8 cellular contexts compared by ENCODE assay signal in genomic region chr15:82850242-82850591, GRCh38. TPM values are rescaled to one million over a fixed set of nuclear protein-coding genes. Genes with fewer than 3 reads are reported as not detected.
DNase-seq lines count a peak whose midpoint lies in the region; ATAC-seq and TF ChIP-seq lines count a peak whose summit lies in the region.
"Had no signal": no experiment of that assay in that cellular context is flagged by ENCODE, and none has a peak within 500 bp of the region (broad histone marks: within the 10 kb centered on the region; RNA-seq: fewer than 3 reads in every experiment).

No MANE protein-coding gene starts in this region.

- TF ChIP-seq EP300 in SK-N-SH (IDR thresholded peaks at IDR 0.05; ENCODE audit: borderline replicate concordance in 1 of 2, low read depth in 1 of 2, low read length in 1 of 2): no peak; a peak in 1 of 4 replicates

- H3K4me3 ChIP-seq in HCT116 (replicated peaks in 1 of 2; ENCODE audit: low read depth in 1 of 2, low read length in 2 of 2) (no peak overlapping the region), SK-N-SH (ENCODE audit: low read depth in 2 of 2, low read length in 1 of 2) (no peak overlapping the region), skeletal muscle satellite cell (ENCODE audit: low read length) (no peak overlapping the region)

- 90% methylated on average over 2 of the region's 3 CpGs for WGBS in SK-N-SH (ENCODE audit: low lambda C conversion rate)

- CTCF ChIA-PET in HCT116 (lab: Charles Lee) (interaction anchor here (1.0 to 1.4 kb wide), 7 partner anchors 10 to 161 kb away, joined by 4 to 10 read pairs (median 7); partner anchors contain the start of gene C15orf40), SK-N-SH (lab: Yijun Ruan, JAX) (interaction anchor here (1.0 to 6.3 kb wide), 16 partner anchors 9 to 397 kb away, joined by 3 to 64 read pairs (median 4); partner anchors contain the start of genes C15orf40 and RAMAC)

- H3K79me2 ChIP-seq in HCT116 (ENCODE audit: insufficient read depth, low read length) (no peaks in the 10 kb centered on the region), SK-N-SH (ENCODE audit: insufficient read depth) (no peaks in the 10 kb centered on the region)

- H3K4me1 ChIP-seq in HCT116 (ENCODE audit: control insufficient read depth in 1 of 2, insufficient read depth in 2 of 2, low read length in 2 of 2): peaks cover 3 to 19% of the 10 kb centered on the region in 2 experiments; a peak in 3 of 4 replicates
- H3K4me1 ChIP-seq in SK-N-SH (ENCODE audit: control insufficient read depth in 1 of 2, insufficient read depth in 2 of 2, low read depth in 1 of 2, low read length in 1 of 2): peaks cover 4 to 22% of the 10 kb centered on the region in 2 experiments; a peak in 3 of 4 replicates
- H3K4me1 ChIP-seq in skeletal muscle satellite cell (ENCODE audit: control insufficient read depth, insufficient read depth, low read length): peaks cover 13% of the 10 kb centered on the region

- H3K27ac ChIP-seq in HCT116 (ENCODE audit: low read depth, low read length) (peak overlapping the region; percentile 7; the same call in 1 of the 2 replicates), SK-N-SH (ENCODE audit: low read depth in 2 of 2, low read length in 1 of 2) (peak overlapping the region in 1 of 2 experiments; percentile 90; a peak in 2 of 4 replicates)
- H3K27ac ChIP-seq: SK-N-MC had no signal

- DNase-seq in HCT116 (ENCODE audit: low read depth, low spot score): no peak
- DNase-seq in SK-N-SH: peak; percentile 89
- peak; percentile 40 for DNase-seq in hepatic stellate cell (ENCODE audit: low spot score)
- DNase-seq in NCI-H1417 treated with DMSO at 0.1 percent for 48 hours (lab: John Stamatoyannopoulos, UW): no peak
- DNase-seq in T-helper 2 cell: no peak

- H3K9me2 ChIP-seq in HCT116 (ENCODE audit: insufficient read depth) (no peaks in the 10 kb centered on the region), SK-N-SH (no peaks in the 10 kb centered on the region)

- H3K9ac ChIP-seq in HCT116 (ENCODE audit: low read length) (no peak overlapping the region; the same call in 1 of the 2 replicates), SK-N-SH (no peak overlapping the region), skeletal muscle satellite cell (ENCODE audit: low read depth, low read length) (peak overlapping the region; percentile 51)

- no peak for TF ChIP-seq POLR2A in HCT116 (IDR thresholded peaks at IDR 0.05; ENCODE audit: borderline replicate concordance, extremely low read depth, insufficient read depth, insufficient read length)

- TF ChIP-seq CTCF in HCT116 (IDR thresholded peaks at IDR 0.05 in 2 of 3, conservative IDR thresholded peaks at IDR 0.05 in 1 of 3; ENCODE audit: borderline replicate concordance in 1 of 3, insufficient read depth in 1 of 3, low read depth in 2 of 3, low read length in 2 of 3): no peak
- no peak for TF ChIP-seq CTCF in SK-N-SH (IDR thresholded peaks at IDR 0.05)

- no peaks in the 10 kb centered on the region for H3K36me3 ChIP-seq in HCT116 (ENCODE audit: control insufficient read depth in 1 of 2, insufficient read depth in 2 of 2, low read length in 2 of 2)
- H3K36me3 ChIP-seq in SK-N-SH (replicated peaks in 1 of 2; ENCODE audit: control insufficient read depth in 1 of 2, insufficient read depth in 2 of 2, low read length in 1 of 2): no peaks in the 10 kb centered on the region
- H3K36me3 ChIP-seq in skeletal muscle satellite cell (ENCODE audit: insufficient read depth, low read length): no peaks in the 10 kb centered on the region

- H3K27me3 ChIP-seq in HCT116 (ENCODE audit: insufficient read depth, low read length): no peaks in the 10 kb centered on the region
- no peaks in the 10 kb centered on the region for H3K27me3 ChIP-seq in SK-N-SH (ENCODE audit: insufficient read depth)
- H3K27me3 ChIP-seq in skeletal muscle satellite cell (ENCODE audit: control insufficient read depth, insufficient read depth, low read length): no peaks in the 10 kb centered on the region

- no peaks in the 10 kb centered on the region for H4K20me1 ChIP-seq in HCT116 (ENCODE audit: insufficient read depth)
- H4K20me1 ChIP-seq in SK-N-SH (ENCODE audit: insufficient read depth): no peaks in the 10 kb centered on the region

- RAD21 ChIA-PET in HCT116 (lab: Charles Lee; ENCODE audit: low non-redundant PET in 1 of 2, low total read pairs in 2 of 2, uncharacterized antibody in 2 of 2, unreplicated experiment in 2 of 2): no interaction called here

- H3K4me2 ChIP-seq in HCT116 (ENCODE audit: low read length) (peak overlapping the region; percentile 60), SK-N-SH (no peak overlapping the region), skeletal muscle satellite cell (ENCODE audit: low read length) (peak overlapping the region; percentile 50)

- H3F3A ChIP-seq in SK-N-SH (replicated peaks; ENCODE audit: insufficient read depth): peaks cover 8% of the 10 kb centered on the region

- BruUV-seq in HCT116 (replicated peaks; lab: Mats Ljungman, UMichigan): no TSS peak

- ATAC-seq in HCT116 (peak; percentile 25), GM19351 (IDR thresholded peaks at IDR 0.05; ENCODE audit: unreplicated experiment) (no peak)

- H3K9me3 ChIP-seq in HCT116 (ENCODE audit: control insufficient read depth in 1 of 2, insufficient read depth in 1 of 2, low read depth in 1 of 2, low read length in 2 of 2) (no peaks in the 10 kb centered on the region), SK-N-SH (no peaks in the 10 kb centered on the region), skeletal muscle satellite cell (replicated peaks; ENCODE audit: low read length) (no peaks in the 10 kb centered on the region)

- POLR2A ChIA-PET in HCT116 (lab: Charles Lee) (interaction anchor here (1.9 kb wide), 1 partner anchor 310 kb away, joined by 5 read pairs; the partner anchor contains the start of gene RPS17), SK-N-SH (lab: Yijun Ruan, JAX) (interaction anchor here (0.6 kb wide), 1 partner anchor 73 kb away, joined by 5 read pairs; no protein-coding TSS in a partner anchor)

- no peak for TF ChIP-seq RAD21 in HCT116 (IDR thresholded peaks at IDR 0.05; ENCODE audit: low read depth)
- TF ChIP-seq RAD21 in SK-N-SH (IDR thresholded peaks at IDR 0.05; ENCODE audit: low read length): no peak

- no peak overlapping the region for H2AFZ ChIP-seq in HCT116 (ENCODE audit: low read depth, low read length, poor library complexity, severe bottlenecking)
- H2AFZ ChIP-seq in SK-N-SH (ENCODE audit: low read depth): no peak overlapping the region; the same call in 1 of the 2 replicates

- intact Hi-C loops in HCT116 (cut with micrococcal nuclease): no loop called here

TF ChIP-seq in HCT116, 20 proteins besides CTCF, POLR2A, EP300 and RAD21 (continues in another document):
- TF ChIP-seq SRF (IDR thresholded peaks at IDR 0.05; ENCODE audit: low read depth) (no peak), EZH2 (IDR thresholded peaks at IDR 0.05) (no peak), CBX3 (IDR thresholded peaks at IDR 0.05; ENCODE audit: low read depth) (no peak), POLR2AphosphoS5 (IDR thresholded peaks at IDR 0.05; ENCODE audit: low read depth, low read length) (no peak), YY1 (IDR thresholded peaks at IDR 0.05; ENCODE audit: extremely low read depth, insufficient replicate concordance, low read depth, low read length) (no peak), EZH2phosphoT487 (IDR thresholded peaks at IDR 0.05; ENCODE audit: borderline replicate concordance) (no peak), ZNF274 (IDR thresholded peaks at IDR 0.05; ENCODE audit: low read depth, low read length) (no peak), ZFX (IDR thresholded peaks at IDR 0.05) (no peak), SIN3A (IDR thresholded peaks at IDR 0.05; ENCODE audit: low read depth) (no peak)

TF ChIP-seq in SK-N-SH, 30 proteins besides CTCF, POLR2A, EP300 and RAD21:
- TF ChIP-seq RFX5 (IDR thresholded peaks at IDR 0.05; ENCODE audit: low read length): no peak; the same call in 1 of the 2 replicates
- no peak for TF ChIP-seq MXI1 (IDR thresholded peaks at IDR 0.05; ENCODE audit: low read depth, low read length)
- no peak for TF ChIP-seq PBX3 (IDR thresholded peaks at IDR 0.05)

RNA-seq across cellular contexts. Expression of gene WHAMM, which starts 40.8 kb away (rescaled TPM):
- 7.1 TPM for total RNA-seq in HCT116 (2021; ENCODE audit: unreplicated experiment)
- 2.9 and 3.3 TPM in 2 replicates for polyA plus RNA-seq in HCT116 (2012)
- polyA plus RNA-seq in SK-N-SH (2012; rRNA removed): 1.9 and 2.3 TPM in 2 replicates
- polyA plus RNA-seq in SK-N-SH (2012; cell fraction: cytosol; rRNA removed): 2.3 and 2.4 TPM in 2 replicates
- 2.7 and 4.0 TPM in 2 replicates for polyA plus RNA-seq in SK-N-SH (2012; cell fraction: nucleus; rRNA removed)
- total RNA-seq in skeletal muscle satellite cell (2012; rRNA removed): 3.9 and 4.1 TPM in 2 replicates

RNA-seq across cellular contexts. Expression of gene FSD2, which starts 44.3 kb away (rescaled TPM):
- total RNA-seq in HCT116 (2021; ENCODE audit: unreplicated experiment): not detected
- 0.03 TPM in 1 of 2 replicates, not detected in the other for polyA plus RNA-seq in HCT116 (2012)
- polyA plus RNA-seq in SK-N-SH (2012; rRNA removed): not detected in 2 replicates
- not detected in 2 replicates for polyA plus RNA-seq in SK-N-SH (2012; cell fraction: cytosol; rRNA removed)
- polyA plus RNA-seq in SK-N-SH (2012; cell fraction: nucleus; rRNA removed): not detected in 2 replicates
- total RNA-seq in skeletal muscle satellite cell (2012; rRNA removed): not detected in 2 replicates

Comparison
In these comparisons a context has a peak if more than half of its experiments do, and no peak if none do; other contexts are left out.
1. DNase-seq: peak in SK-N-SH (single experiment) and hepatic stellate cell (single experiment); none in HCT116 (single experiment), NCI-H1417 treated with DMSO at 0.1 percent for 48 hours (single experiment) and T-helper 2 cell (0 of 5).